ENCODE assay signal across 13 cellular contexts in genomic region chr2:200252661-200253067, GRCh38. TPM values are rescaled to one million over a fixed set of nuclear protein-coding genes. Genes with fewer than 3 reads are reported as not detected.
A peak's percentile ranks its signal among the peaks of the same experiment; 100 is the strongest.
DNase-seq lines count a peak whose midpoint lies in the region; ATAC-seq, FAIRE-seq and TF ChIP-seq lines count a peak whose summit lies in the region.
"Had no signal": no experiment of that assay in that cellular context is flagged by ENCODE, and none has a peak within 500 bp of the region (broad histone marks: within the 10 kb centered on the region; RNA-seq: fewer than 3 reads in every experiment).

No MANE protein-coding gene starts in this region.

- no peak overlapping the region for H3K14ac ChIP-seq in H1 (ENCODE audit: insufficient read length)

- in situ Hi-C loops in transverse colon (cut with MboI; ENCODE audit: low pct_ligation_motif_present in 1 of 4, low pct_unique_long_range_greater_than_20kb in 1 of 4, low sequenced_read_pairs in 3 of 4) = no loop called here

- no peaks in the 10 kb centered on the region for H3K36me3 ChIP-seq in right atrium auricular region
- no peaks in the 10 kb centered on the region for H3K36me3 ChIP-seq in H1 (ENCODE audit: control insufficient read depth in 2 of 4, insufficient read depth in 4 of 4, low read length in 3 of 4)
- no peaks in the 10 kb centered on the region for H3K36me3 ChIP-seq in OCI-LY7 (ENCODE audit: insufficient read depth, low read length)
- no peaks in the 10 kb centered on the region for H3K36me3 ChIP-seq in transverse colon

- H3K4me2 ChIP-seq in H1 (ENCODE audit: insufficient read depth in 1 of 2, low read depth in 2 of 2, low read length in 2 of 2) (no peak overlapping the region), OCI-LY7 (ENCODE audit: low read length) (no peak overlapping the region)

- TF ChIP-seq CTCF in right atrium auricular region (IDR thresholded peaks at IDR 0.05) (no peak), H1 (IDR thresholded peaks at IDR 0.05; ENCODE audit: control extremely low read depth in 1 of 3, insufficient read depth in 1 of 3, low read depth in 1 of 3, low read length in 3 of 3) (no peak), OCI-LY7 (conservative IDR thresholded peaks at IDR 0.05; ENCODE audit: low read length) (no peak), transverse colon (IDR thresholded peaks at IDR 0.05) (no peak)

- CTCF ChIA-PET in H1 (lab: Charles Lee; ENCODE audit: partially characterized antibody) = no interaction called here
- CTCF ChIA-PET in OCI-LY7 (lab: Charles Lee; ENCODE audit: unreplicated experiment) = no interaction called here

- H2BK15ac ChIP-seq in H1 (ENCODE audit: low read length) = no peak overlapping the region

- H3K4me3 ChIP-seq in right atrium auricular region (no peak overlapping the region), H1 (ENCODE audit: extremely low read depth in 1 of 4, insufficient read depth in 2 of 4, low read depth in 3 of 4, low read length in 4 of 4) (no peak overlapping the region), OCI-LY7 (ENCODE audit: low read depth, low read length, poor library complexity, severe bottlenecking) (no peak overlapping the region), transverse colon (no peak overlapping the region)

- DNase-seq in Right ventricle myocardium superior (no peak), right atrium auricular region (ENCODE audit: low spot score) (no peak), H1 (ENCODE audit: low read depth in 1 of 2, low spot score in 2 of 2) (no peak), lung microvascular endothelial cell (ENCODE audit: low read depth in 2 of 2) (peak; percentile 3 to 42), OCI-LY7 (ENCODE audit: low spot score) (no peak), transverse colon (no peak)
- DNase-seq: GOT3, SW 1271 had no signal

- BruUV-seq in OCI-LY7 (replicated peaks; lab: Mats Ljungman, UMichigan) = no TSS peak

- H3K27me3 ChIP-seq in right atrium auricular region (no peaks in the 10 kb centered on the region), H1 (replicated peaks in 1 of 4; ENCODE audit: control insufficient read depth in 3 of 4, extremely low read depth in 1 of 4, insufficient read depth in 3 of 4, low read length in 3 of 4) (no peaks in the 10 kb centered on the region), transverse colon (no peaks in the 10 kb centered on the region)

- no peak overlapping the region for H3K18ac ChIP-seq in H1 (ENCODE audit: extremely low read depth, low read length)

- H2AK5ac ChIP-seq in H1 (ENCODE audit: low read depth, low read length) = no peak overlapping the region

- H2BK12ac ChIP-seq in H1 (ENCODE audit: low read depth, low read length) = peak overlapping the region; percentile 2; the same call in 1 of the 2 replicates

- no peak overlapping the region for H2BK120ac ChIP-seq in H1 (replicated peaks; ENCODE audit: low read depth, low read length)

- ATAC-seq in Right ventricle myocardium superior (ENCODE audit: poor library complexity) = peak; percentile 57
- ATAC-seq in HG03108 (IDR thresholded peaks at IDR 0.05; ENCODE audit: unreplicated experiment) = no peak
- no peak for ATAC-seq in GM18867 (IDR thresholded peaks at IDR 0.05; ENCODE audit: unreplicated experiment)

- no peak overlapping the region for H3K27ac ChIP-seq in right atrium auricular region
- no peak overlapping the region for H3K27ac ChIP-seq in H1 (ENCODE audit: low read depth, low read length)
- H3K27ac ChIP-seq in OCI-LY7 (ENCODE audit: low read depth, low read length, poor library complexity, severe bottlenecking) = no peak overlapping the region
- H3K27ac ChIP-seq in transverse colon = no peak overlapping the region

- H3K4me1 ChIP-seq in right atrium auricular region (peaks cover 0 to 8% of the 10 kb centered on the region in 2 donors), H1 (replicated peaks in 1 of 4; ENCODE audit: control insufficient read depth in 3 of 4, insufficient read depth in 4 of 4, low read length in 3 of 4) (peaks cover 0 to 5% (median 2%) of the 10 kb centered on the region in 4 experiments; a peak in 3 of 7 replicates), OCI-LY7 (ENCODE audit: insufficient read depth, low read length, poor library complexity, severe bottlenecking) (no peaks in the 10 kb centered on the region), transverse colon (peaks cover 0 to 11% (median 0%) of the 10 kb centered on the region in 4 donors)

- H2AFZ ChIP-seq in H1 (ENCODE audit: low read length) = peak overlapping the region; percentile 85
- no peak overlapping the region for H2AFZ ChIP-seq in OCI-LY7 (ENCODE audit: low read length)

- H3K9me3 ChIP-seq in right atrium auricular region (no peaks in the 10 kb centered on the region), H1 (ENCODE audit: insufficient read depth in 2 of 2, low read depth in 1 of 2, low read length in 1 of 2) (no peaks in the 10 kb centered on the region), OCI-LY7 (ENCODE audit: low read length) (no peaks in the 10 kb centered on the region), transverse colon (no peaks in the 10 kb centered on the region)

- no peak overlapping the region for H4K5ac ChIP-seq in H1 (ENCODE audit: insufficient read length, low read depth, low read length)

- no peaks in the 10 kb centered on the region for H4K20me1 ChIP-seq in H1 (replicated peaks in 1 of 2; ENCODE audit: control insufficient read depth in 1 of 2, insufficient read depth in 2 of 2, low read length in 2 of 2)
- no peaks in the 10 kb centered on the region for H4K20me1 ChIP-seq in OCI-LY7 (ENCODE audit: insufficient read depth, low read length)

- TF ChIP-seq EP300 in H1 (IDR thresholded peaks at IDR 0.05; ENCODE audit: borderline replicate concordance in 1 of 2, low read depth in 2 of 2, low read length in 2 of 2) = no peak
- TF ChIP-seq EP300 in transverse colon (IDR thresholded peaks at IDR 0.05; ENCODE audit: low read depth) = no peak

- no peak overlapping the region for H2BK5ac ChIP-seq in H1 (ENCODE audit: low read depth, low read length)

- TF ChIP-seq RAD21 in H1 (IDR thresholded peaks at IDR 0.05 in 1 of 2, conservative IDR thresholded peaks at IDR 0.05 in 1 of 2; ENCODE audit: low read depth in 2 of 2, low read length in 2 of 2) = no peak

- no peak overlapping the region for H3K4ac ChIP-seq in H1 (replicated peaks; ENCODE audit: insufficient read length, low read depth, low read length)

- TF ChIP-seq POLR2A in H1 (IDR thresholded peaks at IDR 0.05; ENCODE audit: control extremely low read depth in 1 of 2, low read depth in 2 of 2, low read length in 2 of 2) (no peak), transverse colon (IDR thresholded peaks at IDR 0.05) (no peak)

- H4K8ac ChIP-seq in H1 (ENCODE audit: extremely low read depth, insufficient read depth, low read length) = no peak overlapping the region

- no peak overlapping the region for H3K9ac ChIP-seq in H1 (replicated peaks in 1 of 4; ENCODE audit: extremely low read depth in 1 of 4, low read depth in 3 of 4, low read length in 3 of 4)

- H3K56ac ChIP-seq in H1 (replicated peaks; ENCODE audit: insufficient read length, low read depth, low read length) = no peak overlapping the region

- no peak overlapping the region for H3K23ac ChIP-seq in H1 (ENCODE audit: insufficient read length)

- H3K23me2 ChIP-seq in H1 (ENCODE audit: low read depth, low read length) = no peaks in the 10 kb centered on the region; the same call in 1 of the 2 replicates

- intact Hi-C loops in Right ventricle myocardium superior (cut with DNase I) (no loop called here), OCI-LY7 (cut with micrococcal nuclease; ENCODE audit: unreplicated experiment) (no loop called here), transverse colon (cut with DNase I; ENCODE audit: low total_unique reads) (no loop called here)

- no peaks in the 10 kb centered on the region for H3K79me2 ChIP-seq in H1 (ENCODE audit: control insufficient read depth in 1 of 2, insufficient read depth in 2 of 2, low read length in 2 of 2)
- no peaks in the 10 kb centered on the region for H3K79me2 ChIP-seq in OCI-LY7 (ENCODE audit: insufficient read depth, low read depth, low read length)

- no peak for FAIRE-seq in H1 (lab: Jason Lieb, UNC)
- FAIRE-seq: A204.1, frontal cortex, G401.6 had no signal

- H3K79me1 ChIP-seq in H1 (ENCODE audit: low read depth, low read length) = no peaks in the 10 kb centered on the region

- H2BK20ac ChIP-seq in H1 (ENCODE audit: low read length) = no peak overlapping the region; the same call in 1 of the 2 replicates

- H4K91ac ChIP-seq in H1 (replicated peaks; ENCODE audit: insufficient read length, low read length) = no peak overlapping the region

- WGBS in H1 (ENCODE audit: extremely low coverage in 1 of 2, insufficient coverage in 1 of 2, insufficient read length in 1 of 2, insufficient replicate concordance in 2 of 2, low coverage in 1 of 2, low lambda C conversion rate in 2 of 2, missing lambda C conversion rate in 1 of 2), 2 experiments = 55% methylated on average over 3 of the region's 3 CpGs; no CpG with 5 or more reads in 1 of the 2 experiments
- WGBS in transverse colon (ENCODE audit: low coverage in 1 of 2), 2 donors = 29% methylated on average over 3 of the region's 3 CpGs; no CpG with 5 or more reads in 1 of the 2 donors

- POLR2A ChIA-PET in H1 (lab: Charles Lee; ENCODE audit: partially characterized antibody) = no interaction called here
- POLR2A ChIA-PET in OCI-LY7 (lab: Charles Lee) = no interaction called here

- H3K9me2 ChIP-seq in OCI-LY7 (ENCODE audit: insufficient read depth, low read length) = no peaks in the 10 kb centered on the region

RNA-seq across cellular contexts. Expression of gene SPATS2L, which starts 53.8 kb away (rescaled TPM):
- total RNA-seq in Right ventricle myocardium superior (71.1 TPM), right atrium auricular region (100 to 1,000 TPM; 103 to 126 TPM), lung microvascular endothelial cell (5.4 and 11.8 TPM in 2 replicates), OCI-LY7 (2022) (3.1 and 6.1 TPM in 2 replicates), transverse colon (100 to 1,000 TPM in 3 of 4 donors, 10 to 100 TPM in 1; 33.4 to 236 (median 159) TPM)
- total RNA-seq in H1 (2021; fragmentation: NEBNext Ultra II Directional; extraction: Animal tissue kit (Norgen Biotek cat#: 25700)) = 177 and 189 TPM in 2 replicates
- 55.3 and 67.3 TPM in 2 replicates for polyA plus RNA-seq in H1 (2011; rRNA removed)
- 93.6 TPM for polyA plus RNA-seq in H1 (2011; cell fraction: cytosol; rRNA removed)
- polyA plus RNA-seq in H1 (2011; cell fraction: nucleus; rRNA removed) = 196 TPM
- 106 to 126 TPM (median 119 TPM) in 4 replicates for polyA plus RNA-seq in H1 (2012, experiment 1 of 2)
- 30.9 TPM for polyA plus RNA-seq in H1 (2012, experiment 2 of 2)
- 376 TPM for polyA plus RNA-seq in H1 (2013, experiment 1 of 2)
- polyA plus RNA-seq in H1 (2013, experiment 2 of 2) = 381 TPM
- polyA minus RNA-seq in H1 (2011; rRNA and poly(A)+ RNA removed) = 116 and 136 TPM in 2 replicates
- 78.2 TPM for polyA minus RNA-seq in H1 (2011; cell fraction: cytosol; rRNA and poly(A)+ RNA removed)
- polyA minus RNA-seq in H1 (2011; cell fraction: nucleus; rRNA and poly(A)+ RNA removed) = 202 TPM
- total RNA-seq in OCI-LY7 (2014; rRNA removed; shearing (Covaris generic)) = 5.2 and 8.4 TPM in 2 replicates

Comparison
In these comparisons a context has a peak if more than half of its experiments do, and no peak if none do; other contexts are left out.
1. DNase-seq: peak in lung microvascular endothelial cell (2 of 2); none in Right ventricle myocardium superior (single experiment), right atrium auricular region (single experiment), H1 (0 of 2), OCI-LY7 (single experiment) and transverse colon (single experiment).